ENCODE assay signal across 28 cellular contexts in genomic region chr4:113810906-113811305, GRCh38. TPM values are rescaled to one million over a fixed set of nuclear protein-coding genes. Genes with fewer than 3 reads are reported as not detected.
A peak's percentile ranks its signal among the peaks of the same experiment; 100 is the strongest.
DNase-seq lines count a peak whose midpoint lies in the region; ATAC-seq lines count a peak whose summit lies in the region.
"Had no signal": no experiment of that assay in that cellular context is flagged by ENCODE, and none has a peak within 500 bp of the region (broad histone marks: within the 10 kb centered on the region; RNA-seq: fewer than 3 reads in every experiment).

No MANE protein-coding gene starts in this region.

- no peak overlapping the region for H3K4me3 ChIP-seq in right cardiac atrium (ENCODE audit: low read length)
- H3K4me3 ChIP-seq: cardiac muscle cell, psoas muscle, thoracic aorta had no signal

- ATAC-seq in stimulated activated effector memory CD8-positive, alpha-beta T cell treated with anti-CD3 and anti-CD28 coated beads, Interleukin-12 subunit alpha, Interleukin-12 subunit beta, amount 100 ng/mL, for 72 hours, result no peak
- ATAC-seq in HG03045 (IDR thresholded peaks at IDR 0.05; ENCODE audit: unreplicated experiment) (no peak), right cardiac atrium (no peak)
- ATAC-seq: activated CD8-positive, alpha-beta T cell treated with anti-CD3 and anti-CD28 coated beads, Interleukin-2, amount 10 ng/mL, durations not matched to agents 7 days and 5 days; esophagus mucosa; psoas muscle had no signal

- WGBS in right cardiac atrium, result 68% methylated on average over 2 of the region's 2 CpGs

- no peak overlapping the region for H3K27ac ChIP-seq in right cardiac atrium (ENCODE audit: low read length)
- H3K27ac ChIP-seq: cardiac muscle cell, psoas muscle, thoracic aorta had no signal

- DNase-seq in AG08395 (ENCODE audit: low spot score) (peak; percentile 65), GM04504 (ENCODE audit: low read depth) (peak; percentile 32), astrocyte of the hippocampus (ENCODE audit: low read depth, low spot score) (peak; percentile 66), foreskin melanocyte (peak; percentile 47), NOMO-1 (lab: John Stamatoyannopoulos, UW; ENCODE audit: unreplicated experiment in 2 of 2) (no peak), right cardiac atrium (no peak)
- no peak for DNase-seq in stimulated activated effector memory CD8-positive, alpha-beta T cell treated with anti-CD3 and anti-CD28 coated beads, Interleukin-12 subunit alpha, Interleukin-12 subunit beta, amount 100 ng/mL, for 72 hours (ENCODE audit: low spot score in 2 of 2)
- DNase-seq: ACHN; activated CD4-positive, CD25-positive, alpha-beta regulatory T cell; activated CD8-positive, alpha-beta T cell treated with anti-CD3 and anti-CD28 coated beads, Interleukin-2, amount 10 ng/mL, durations not matched to agents 7 days and 5 days; CD8-positive, alpha-beta memory T cell; DND-41; H7; hypothalamus; KBM-7; midbrain; NCI-H1105; NCI-H526; psoas muscle; Right ventricle myocardium superior had no signal

- no peaks in the 10 kb centered on the region for H3K9me3 ChIP-seq in right cardiac atrium (ENCODE audit: control insufficient read depth, low read length)
- H3K9me3 ChIP-seq: psoas muscle, thoracic aorta had no signal

- intact Hi-C loops in right cardiac atrium (cut with DNase I), result no loop called here

- no peak overlapping the region for H3K27ac Mint-ChIP-seq in stimulated activated effector memory CD8-positive, alpha-beta T cell treated with anti-CD3 and anti-CD28 coated beads, Interleukin-12 subunit alpha, Interleukin-12 subunit beta, amount 100 ng/mL, for 72 hours
- H3K27ac Mint-ChIP-seq: activated CD8-positive, alpha-beta T cell treated with anti-CD3 and anti-CD28 coated beads, Interleukin-2, amount 10 ng/mL, durations not matched to agents 7 days and 5 days; activated naive CD8-positive, alpha-beta T cell; activated T-helper 1 cell treated with anti-CD3 and anti-CD28 coated beads, Interleukin-12 subunit alpha, Interleukin-12 subunit beta, Interleukin-2, Interleukin-4 antibody, amounts not matched to agents 30 ng/mL and 10 ng/mL and 1 ng/mL, durations not matched to agents 14 hours and 24 hours and 36 hours; CD8-positive, alpha-beta memory T cell; T-helper 1 cell treated with Interleukin-12 subunit alpha and Interleukin-12 subunit beta and Interleukin-4 antibody, amounts not matched to agents 30 μg/mL and 1 μg/mL, for 36 hours had no signal

- no peak overlapping the region for H3K4me3 Mint-ChIP-seq in stimulated activated effector memory CD8-positive, alpha-beta T cell treated with anti-CD3 and anti-CD28 coated beads, Interleukin-12 subunit alpha, Interleukin-12 subunit beta, amount 100 ng/mL, for 72 hours
- H3K4me3 Mint-ChIP-seq: activated CD8-positive, alpha-beta T cell treated with anti-CD3 and anti-CD28 coated beads, Interleukin-2, amount 10 ng/mL, durations not matched to agents 7 days and 5 days; activated naive CD8-positive, alpha-beta T cell; activated T-helper 1 cell treated with anti-CD3 and anti-CD28 coated beads, Interleukin-12 subunit alpha, Interleukin-12 subunit beta, Interleukin-2, Interleukin-4 antibody, amounts not matched to agents 30 ng/mL and 10 ng/mL and 1 ng/mL, durations not matched to agents 14 hours and 24 hours and 36 hours; CD8-positive, alpha-beta memory T cell; neural crest cell; T-helper 1 cell treated with Interleukin-12 subunit alpha and Interleukin-12 subunit beta and Interleukin-4 antibody, amounts not matched to agents 30 μg/mL and 1 μg/mL, for 36 hours had no signal

- H3K9me3 Mint-ChIP-seq in stimulated activated effector memory CD8-positive, alpha-beta T cell treated with anti-CD3 and anti-CD28 coated beads, Interleukin-12 subunit alpha, Interleukin-12 subunit beta, amount 100 ng/mL, for 72 hours, result no peaks in the 10 kb centered on the region
- H3K9me3 Mint-ChIP-seq: activated T-helper 1 cell treated with anti-CD3 and anti-CD28 coated beads, Interleukin-12 subunit alpha, Interleukin-12 subunit beta, Interleukin-2, Interleukin-4 antibody, amounts not matched to agents 30 ng/mL and 10 ng/mL and 1 ng/mL, durations not matched to agents 14 hours and 24 hours and 36 hours; CD8-positive, alpha-beta memory T cell; neural crest cell; T-helper 1 cell treated with Interleukin-12 subunit alpha and Interleukin-12 subunit beta and Interleukin-4 antibody, amounts not matched to agents 30 μg/mL and 1 μg/mL, for 36 hours had no signal

- H3K4me1 ChIP-seq in right cardiac atrium (ENCODE audit: control insufficient read depth, insufficient read depth, low read length), result no peaks in the 10 kb centered on the region
- H3K4me1 ChIP-seq: psoas muscle had no signal

- no peaks in the 10 kb centered on the region for H3K27me3 ChIP-seq in right cardiac atrium (ENCODE audit: control insufficient read depth, insufficient read depth)
- H3K27me3 ChIP-seq: cardiac muscle cell had no signal

- no peaks in the 10 kb centered on the region for H3K4me1 Mint-ChIP-seq in stimulated activated effector memory CD8-positive, alpha-beta T cell treated with anti-CD3 and anti-CD28 coated beads, Interleukin-12 subunit alpha, Interleukin-12 subunit beta, amount 100 ng/mL, for 72 hours
- H3K4me1 Mint-ChIP-seq: CD8-positive, alpha-beta memory T cell had no signal

- H3K36me3 Mint-ChIP-seq in stimulated activated effector memory CD8-positive, alpha-beta T cell treated with anti-CD3 and anti-CD28 coated beads, Interleukin-12 subunit alpha, Interleukin-12 subunit beta, amount 100 ng/mL, for 72 hours, result no peaks in the 10 kb centered on the region
- H3K36me3 Mint-ChIP-seq: activated naive CD8-positive, alpha-beta T cell; CD8-positive, alpha-beta memory T cell had no signal

RNA-seq across cellular contexts. Expression of gene CAMK2D, which starts 49.4 kb away (rescaled TPM):
- total RNA-seq in right cardiac atrium, result 100 to 1,000 TPM; 150 to 177 (median 152) TPM
- polyA plus RNA-seq in right cardiac atrium, result 77.2 TPM

Comparison
In these comparisons a context has a peak if more than half of its experiments do, and no peak if none do; other contexts are left out.
1. DNase-seq: peak in AG08395 (single experiment), GM04504 (single experiment), astrocyte of the hippocampus (single experiment) and foreskin melanocyte (single experiment); none in NOMO-1 (0 of 2), stimulated activated effector memory CD8-positive, alpha-beta T cell treated with anti-CD3 and anti-CD28 coated beads, Interleukin-12 subunit alpha, Interleukin-12 subunit beta, amount 100 ng/mL, for 72 hours (0 of 2) and right cardiac atrium (0 of 3).